In genomic region chr6:132664309-132665034, GRCh38 we compare ENCODE assay signal across 22 cellular contexts. TPM values are rescaled to one million over a fixed set of nuclear protein-coding genes. Genes with fewer than 3 reads are reported as not detected.
"Had no signal": no experiment of that assay in that cellular context is flagged by ENCODE, and none has a peak within 500 bp of the region (broad histone marks: within the 10 kb centered on the region; RNA-seq: fewer than 3 reads in every experiment).

No MANE protein-coding gene starts in this region.

- ATAC-seq: HepG2, Panc1 had no signal

- H3K9me3 ChIP-seq: SK-N-SH had no signal

- H3K27ac ChIP-seq: RWPE1 had no signal

- H3K4me2 ChIP-seq: SK-N-SH had no signal

- DNase-seq: Karpas-422, KG1, NCI-H1092, NCI-H1105 treated with DMSO at 0.1 percent for 48 hours, NCI-H1417 treated with DMSO at 0.1 percent for 48 hours, NCI-H146, NCI-H1694 treated with DMSO at 0.1 percent for 48 hours, NCI-H1930, NCI-H2081, NCI-H2107, NCI-H2227 treated with DMSO at 0.1 percent for 48 hours, NCI-H510A, NCI-H524 treated with DMSO at 0.1 percent for 48 hours, NCI-H69, NCI-H774, SHP77, SK-N-SH, SW 1271 had no signal

- H3K9ac ChIP-seq: SK-N-SH had no signal

RNA-seq across cellular contexts. Expression of gene TAAR1, which starts 5.5 kb away (rescaled TPM):
- polyA plus RNA-seq: HepG2, IMR-90, SK-N-SH had no signal

RNA-seq across cellular contexts. Expression of gene TAAR2, which starts 40.4 kb away (rescaled TPM):
- polyA plus RNA-seq: HepG2, IMR-90, SK-N-SH had no signal

RNA-seq across cellular contexts. Expression of gene VNN1, which starts 49.4 kb away (rescaled TPM):
- polyA plus RNA-seq: SK-N-SH had no signal
